ENCODE assay signal across 1 cellular context in genomic region chr2:233259745-233260144, GRCh38.
TF ChIP-seq lines count a peak whose summit lies in the region.

No MANE protein-coding gene starts in this region.

TF ChIP-seq in IMR-90, 13 proteins besides CTCF, POLR2A, EP300 and RAD21:
- TF ChIP-seq RFX5 (IDR thresholded peaks at IDR 0.05; ENCODE audit: low read depth, low read length): no peak
- no peak for TF ChIP-seq SMC3 (IDR thresholded peaks at IDR 0.05; ENCODE audit: low read depth, low read length)
- no peak for TF ChIP-seq NFE2L2 (IDR thresholded peaks at IDR 0.05; ENCODE audit: low read depth, low read length)
- TF ChIP-seq FOS (IDR thresholded peaks at IDR 0.05; ENCODE audit: low read depth, low read length): no peak
- TF ChIP-seq BHLHE40 (IDR thresholded peaks at IDR 0.05; ENCODE audit: low read depth, low read length): no peak
- no peak for TF ChIP-seq MAFK (IDR thresholded peaks at IDR 0.05; ENCODE audit: low read depth, low read length)
- TF ChIP-seq CEBPB (IDR thresholded peaks at IDR 0.05; ENCODE audit: low read depth, low read length): no peak
- TF ChIP-seq ELK1 (IDR thresholded peaks at IDR 0.05; ENCODE audit: borderline replicate concordance, low read depth, low read length): no peak
- no peak for TF ChIP-seq USF2 (IDR thresholded peaks at IDR 0.05; ENCODE audit: low read depth, low read length)
- no peak for TF ChIP-seq CHD1 (IDR thresholded peaks at IDR 0.05; ENCODE audit: low read depth, low read length)
